8 cellular contexts compared by ENCODE assay signal in the genomic region with DNA sequence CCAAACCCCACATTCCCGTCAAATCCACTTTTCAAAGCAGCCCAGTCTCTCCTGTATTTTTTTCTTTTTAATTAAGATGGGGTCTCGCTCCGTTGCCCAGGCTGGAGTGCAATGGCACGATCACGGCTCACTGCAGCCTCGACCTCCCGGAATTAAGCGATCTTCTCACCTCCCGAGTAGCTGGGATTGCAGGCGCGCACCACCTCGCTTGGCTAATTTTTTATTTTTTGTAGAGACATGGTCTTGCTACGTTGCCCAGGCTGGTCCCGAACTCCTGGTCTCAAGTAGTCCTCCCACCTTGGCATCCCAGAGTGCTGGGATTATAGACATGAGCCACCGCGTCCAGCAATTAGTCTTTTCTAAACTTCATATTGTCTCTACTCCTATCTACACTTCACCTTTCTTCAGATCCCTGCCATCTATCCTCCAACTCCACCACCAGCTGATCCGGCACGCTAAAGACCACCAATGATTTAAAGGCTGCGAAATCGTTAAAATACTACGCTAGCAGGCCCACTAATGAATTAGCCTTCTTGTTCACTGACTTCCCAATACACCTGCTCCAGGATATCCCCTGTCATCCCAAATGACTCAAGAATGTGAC. TPM values are rescaled to one million over a fixed set of nuclear protein-coding genes. Genes with fewer than 3 reads are reported as not detected.
DNase-seq lines count a peak whose midpoint lies in the region; ATAC-seq and TF ChIP-seq lines count a peak whose summit lies in the region.

No MANE protein-coding gene starts in this region.

- 78 to 79% methylated on average over 21 of the region's 21 CpGs for WGBS in ectodermal cell, 2 experiments

- no peak for DNase-seq in AG09309 (ENCODE audit: low read depth)
- DNase-seq in NB4 (ENCODE audit: low read depth) = peak; percentile 12
- no peak for DNase-seq in naive thymus-derived CD4-positive, alpha-beta T cell
- DNase-seq in stimulated activated CD4-positive, alpha-beta T cell treated with anti-CD3 and anti-CD28 coated beads, Interleukin-4, amount 100 ng/mL, for 24 hours = no peak
- no peak for DNase-seq in D341Med (ENCODE audit: low spot score)
- no peak for DNase-seq in posterior cingulate gyrus

- peaks cover 0 to 2% (median 0%) of the 10 kb centered on the region in 11 donors for H3K9me3 Mint-ChIP-seq in naive thymus-derived CD4-positive, alpha-beta T cell

- H3K27ac Mint-ChIP-seq in naive thymus-derived CD4-positive, alpha-beta T cell = peak overlapping the region; percentile 75 to 97 (median 85)

- H3K36me3 Mint-ChIP-seq in naive thymus-derived CD4-positive, alpha-beta T cell = peaks cover 0 to 22% (median 10%) of the 10 kb centered on the region in 5 donors

- CTCF ChIA-PET in naive thymus-derived CD4-positive, alpha-beta T cell (lab: Charles Lee) = interaction anchor here (0.6 kb wide), 1 partner anchor 30 kb away, joined by 3 read pairs; no protein-coding TSS in a partner anchor

- no peak for ATAC-seq in naive thymus-derived CD4-positive, alpha-beta T cell
- no peak for ATAC-seq in HG03432 (IDR thresholded peaks at IDR 0.05; ENCODE audit: unreplicated experiment)

- H3K4me1 ChIP-seq in ectodermal cell (ENCODE audit: control insufficient read depth, insufficient read depth, low read length) = no peaks in the 10 kb centered on the region
- H3K4me1 ChIP-seq in naive thymus-derived CD4-positive, alpha-beta T cell (ENCODE audit: control insufficient read depth in 2 of 2, insufficient read depth in 2 of 2, low read length in 2 of 2) = peaks cover 0 to 8% of the 10 kb centered on the region in 2 donors

- POLR2A ChIA-PET in naive thymus-derived CD4-positive, alpha-beta T cell (lab: Charles Lee) = interaction anchor here (1.5 kb wide), 1 partner anchor 44 kb away, joined by 4 read pairs; a partner anchor contains a TSS

- intact Hi-C loops in naive thymus-derived CD4-positive, alpha-beta T cell (cut with micrococcal nuclease) = loop anchor here (1.0 to 10.0 kb wide), 6 partner anchors 37 to 385 kb away; a partner anchor contains a TSS
- intact Hi-C loops in posterior cingulate gyrus (cut with DNase I) = no loop called here

- H3K9me3 ChIP-seq in ectodermal cell (ENCODE audit: control insufficient read depth, low read length) = no peaks in the 10 kb centered on the region
- no peaks in the 10 kb centered on the region for H3K9me3 ChIP-seq in naive thymus-derived CD4-positive, alpha-beta T cell (ENCODE audit: control insufficient read depth in 2 of 3, low read length in 3 of 3)

- H3K36me3 ChIP-seq in ectodermal cell (ENCODE audit: control insufficient read depth, insufficient read depth, low read length) = peaks cover 7% of the 10 kb centered on the region
- H3K36me3 ChIP-seq in naive thymus-derived CD4-positive, alpha-beta T cell (ENCODE audit: control insufficient read depth in 2 of 3, insufficient read depth in 3 of 3, low read length in 3 of 3) = peaks cover 4 to 38% (median 4%) of the 10 kb centered on the region in 3 experiments

- no peak for TF ChIP-seq POLR2A in NB4 (IDR thresholded peaks at IDR 0.05; ENCODE audit: extremely low read depth, insufficient read length)

- no peaks in the 10 kb centered on the region for H3K27me3 Mint-ChIP-seq in naive thymus-derived CD4-positive, alpha-beta T cell

- peaks cover 16 to 44% (median 36%) of the 10 kb centered on the region in 7 donors for H3K4me1 Mint-ChIP-seq in naive thymus-derived CD4-positive, alpha-beta T cell

- no peak for TF ChIP-seq CTCF in AG09309 (IDR thresholded peaks at IDR 0.05; ENCODE audit: control insufficient read depth, insufficient read depth, low read depth, low read length, missing control alignments)
- TF ChIP-seq CTCF in NB4 (IDR thresholded peaks at IDR 0.05; ENCODE audit: low read depth, low read length) = no peak

- H3K4me3 Mint-ChIP-seq in naive thymus-derived CD4-positive, alpha-beta T cell = peak overlapping the region; percentile 85 to 98 (median 91)

- H3K27ac ChIP-seq in ectodermal cell (ENCODE audit: insufficient read depth, low read depth, low read length, poor library complexity, severe bottlenecking) = no peak overlapping the region
- H3K27ac ChIP-seq in naive thymus-derived CD4-positive, alpha-beta T cell (ENCODE audit: low read depth, low read length) = peak overlapping the region; percentile 83

- no peaks in the 10 kb centered on the region for H3K27me3 ChIP-seq in ectodermal cell (ENCODE audit: control insufficient read depth, insufficient read depth, low read length, poor library complexity, severe bottlenecking)
- H3K27me3 ChIP-seq in naive thymus-derived CD4-positive, alpha-beta T cell (ENCODE audit: control insufficient read depth in 2 of 2, insufficient read depth in 2 of 2, low read length in 2 of 2) = no peaks in the 10 kb centered on the region

- H3K4me3 ChIP-seq in AG09309 (ENCODE audit: control insufficient read depth, low read depth, low read length) = peak overlapping the region; percentile 74
- H3K4me3 ChIP-seq in NB4 (ENCODE audit: low read depth, low read length) = peak overlapping the region; percentile 98
- peak overlapping the region; percentile 96 for H3K4me3 ChIP-seq in ectodermal cell (ENCODE audit: insufficient read depth, low read depth, low read length)
- peak overlapping the region; percentile 99 for H3K4me3 ChIP-seq in naive thymus-derived CD4-positive, alpha-beta T cell (ENCODE audit: low read length)

RNA-seq across cellular contexts. Expression of a gene that starts 0.5 kb away (rescaled TPM):
- polyA plus RNA-seq in ectodermal cell (2013, experiment 1 of 4) = 18.7 TPM
- polyA plus RNA-seq in ectodermal cell (2013, experiment 2 of 4) = 25.0 TPM
- 17.1 TPM for polyA plus RNA-seq in ectodermal cell (2013, experiment 3 of 4)
- polyA plus RNA-seq in ectodermal cell (2013, experiment 4 of 4) = 18.3 TPM
- 10 to 100 TPM; 13.4 to 25.4 (median 16.6) TPM for total RNA-seq in naive thymus-derived CD4-positive, alpha-beta T cell
- 10 to 100 TPM; 10.6 to 14.6 TPM for polyA plus RNA-seq in naive thymus-derived CD4-positive, alpha-beta T cell

RNA-seq across cellular contexts. Expression of a gene that starts 37.5 kb away (rescaled TPM):
- polyA plus RNA-seq in ectodermal cell (2013, experiment 1 of 4) = 28.5 TPM
- polyA plus RNA-seq in ectodermal cell (2013, experiment 2 of 4) = 31.7 TPM
- 24.2 TPM for polyA plus RNA-seq in ectodermal cell (2013, experiment 3 of 4)
- polyA plus RNA-seq in ectodermal cell (2013, experiment 4 of 4) = 22.4 TPM
- 10 to 100 TPM; 41.8 to 46.8 (median 42.6) TPM for total RNA-seq in naive thymus-derived CD4-positive, alpha-beta T cell
- polyA plus RNA-seq in naive thymus-derived CD4-positive, alpha-beta T cell = 10 to 100 TPM; 31.2 to 45.0 TPM

RNA-seq across cellular contexts. Expression of a gene that starts 44.1 kb away (rescaled TPM):
- polyA plus RNA-seq in ectodermal cell (2013, experiment 1 of 4) = 51.8 TPM
- 51.8 TPM for polyA plus RNA-seq in ectodermal cell (2013, experiment 2 of 4)
- 46.7 TPM for polyA plus RNA-seq in ectodermal cell (2013, experiment 3 of 4)
- polyA plus RNA-seq in ectodermal cell (2013, experiment 4 of 4) = 44.9 TPM
- 10 to 100 TPM in 3 of 5 experiments, 1 to 10 TPM in 2; 3.9 to 17.0 (median 12.4) TPM for total RNA-seq in naive thymus-derived CD4-positive, alpha-beta T cell
- 10 to 100 TPM; 11.3 to 19.3 TPM for polyA plus RNA-seq in naive thymus-derived CD4-positive, alpha-beta T cell

RNA-seq across cellular contexts. Expression of a gene that starts 56.6 kb away (rescaled TPM):
- 64.6 TPM for polyA plus RNA-seq in ectodermal cell (2013, experiment 1 of 4)
- polyA plus RNA-seq in ectodermal cell (2013, experiment 2 of 4) = 67.8 TPM
- polyA plus RNA-seq in ectodermal cell (2013, experiment 3 of 4) = 63.7 TPM
- 64.0 TPM for polyA plus RNA-seq in ectodermal cell (2013, experiment 4 of 4)
- 10 to 100 TPM; 31.5 to 51.3 (median 39.9) TPM for total RNA-seq in naive thymus-derived CD4-positive, alpha-beta T cell
- polyA plus RNA-seq in naive thymus-derived CD4-positive, alpha-beta T cell = 10 to 100 TPM; 51.9 to 63.4 TPM
